8 cellular contexts compared by ENCODE assay signal in genomic region chr17:28854457-28855382, GRCh38. TPM values are rescaled to one million over a fixed set of nuclear protein-coding genes. Genes with fewer than 3 reads are reported as not detected.
DNase-seq lines count a peak whose midpoint lies in the region; ATAC-seq and TF ChIP-seq lines count a peak whose summit lies in the region.

Gene ERAL1, plus strand, starts transcription at chr17:28855016. Its CDS starts 19 bp downstream, at chr17:28855035.

- H3K4me2 ChIP-seq in OCI-LY3 (ENCODE audit: low read length): peak within 1 kb of the TSS; percentile 96

- H3K4me1 ChIP-seq in HUES48 (ENCODE audit: control insufficient read depth, insufficient read depth, low read length): no peaks in the 10 kb centered on the region
- H3K4me1 ChIP-seq in OCI-LY3 (ENCODE audit: low read length): peaks cover 20% of the 10 kb centered on the region

- H2AFZ ChIP-seq in OCI-LY3 (ENCODE audit: low read depth, low read length): peak within 1 kb of the TSS; percentile 98

- H3K79me2 ChIP-seq in OCI-LY3 (ENCODE audit: low read length): peaks cover 18% of the 10 kb centered on the region

- H3K9ac ChIP-seq in HUES48 (ENCODE audit: low read depth, low read length): peak within 1 kb of the TSS; percentile 89
- H3K9ac ChIP-seq in OCI-LY3 (ENCODE audit: low read length): peak within 1 kb of the TSS; percentile 84

- peak within 1 kb of the TSS; percentile 81 for H3K27ac Mint-ChIP-seq in endothelial cell (ENCODE audit: unreplicated experiment)
- peak within 1 kb of the TSS; percentile 94 for H3K27ac Mint-ChIP-seq in mesothelial cell of epicardium

- H3K4me1 Mint-ChIP-seq in endothelial cell (ENCODE audit: unreplicated experiment): peaks cover 21% of the 10 kb centered on the region
- H3K4me1 Mint-ChIP-seq in mesothelial cell of epicardium: peaks cover 12% of the 10 kb centered on the region

- H3K9me3 ChIP-seq in HUES48 (ENCODE audit: control insufficient read depth, insufficient read depth, low read length): no peaks in the 10 kb centered on the region
- H3K9me3 ChIP-seq in OCI-LY3 (ENCODE audit: insufficient read depth, low read length): no peaks in the 10 kb centered on the region

- DNase-seq in COR-L47 (lab: John Stamatoyannopoulos, UW) (peak; percentile 70), endothelial cell (ENCODE audit: low spot score) (peak; percentile 76), mesothelial cell of epicardium (ENCODE audit: low spot score in 2 of 2, unreplicated experiment in 2 of 2) (peak; percentile 64 to 82)
- peak; percentile 89 for DNase-seq in activated CD8-positive, alpha-beta memory T cell treated with anti-CD3 and anti-CD28 coated beads, Interleukin-2, amount 50 U/mL, for 48 hours
- peak; percentile 75 to 79 for DNase-seq in stimulated activated CD8-positive, alpha-beta memory T cell treated with anti-CD3 and anti-CD28 coated beads, Interleukin-15, amount 100 ng/mL, for 48 hours (ENCODE audit: low read depth in 2 of 2)

- H3K9me3 Mint-ChIP-seq in endothelial cell (ENCODE audit: unreplicated experiment): no peaks in the 10 kb centered on the region
- no peaks in the 10 kb centered on the region for H3K9me3 Mint-ChIP-seq in mesothelial cell of epicardium

- H3K27ac ChIP-seq in HUES48 (ENCODE audit: low read depth, low read length) (peak within 1 kb of the TSS; percentile 71), OCI-LY3 (ENCODE audit: low read length) (peak within 1 kb of the TSS; percentile 49)

- H3K4me3 Mint-ChIP-seq in endothelial cell (ENCODE audit: unreplicated experiment): peak within 1 kb of the TSS; percentile 98
- H3K4me3 Mint-ChIP-seq in mesothelial cell of epicardium: peak within 1 kb of the TSS; percentile 92

- ATAC-seq in GM21367 (IDR thresholded peaks at IDR 0.05; ENCODE audit: unreplicated experiment): peak; percentile 72

- H3K36me3 ChIP-seq in HUES48 (ENCODE audit: control insufficient read depth, insufficient read depth, low read length) (peaks cover 28% of the 10 kb centered on the region), OCI-LY3 (replicated peaks; ENCODE audit: low read depth, low read length) (peaks cover 13% of the 10 kb centered on the region)

- H3K36me3 Mint-ChIP-seq in endothelial cell (ENCODE audit: low read depth, unreplicated experiment): peaks cover 16% of the 10 kb centered on the region
- H3K36me3 Mint-ChIP-seq in mesothelial cell of epicardium: peaks cover 12% of the 10 kb centered on the region

- peak within 1 kb of the TSS; percentile 99 for H3K4me3 ChIP-seq in HUES48 (ENCODE audit: low read depth, low read length)
- peak within 1 kb of the TSS; percentile 92 for H3K4me3 ChIP-seq in OCI-LY3 (ENCODE audit: low read length)

- H3K27me3 Mint-ChIP-seq in endothelial cell (ENCODE audit: unreplicated experiment): peaks cover 1% of the 10 kb centered on the region
- H3K27me3 Mint-ChIP-seq in mesothelial cell of epicardium (ENCODE audit: low read depth): no peaks in the 10 kb centered on the region

- TF ChIP-seq CTCF in OCI-LY3 (IDR thresholded peaks at IDR 0.05; ENCODE audit: low read depth, low read length) (no peak), endothelial cell (IDR thresholded peaks at IDR 0.05; ENCODE audit: unreplicated experiment) (no peak), mesothelial cell of epicardium (IDR thresholded peaks at IDR 0.05; ENCODE audit: unreplicated experiment) (no peak)

- H3K27me3 ChIP-seq in HUES48 (ENCODE audit: control insufficient read depth, insufficient read depth, low read length) (no peaks in the 10 kb centered on the region), OCI-LY3 (ENCODE audit: low read depth, low read length) (no peaks in the 10 kb centered on the region)

- no peaks in the 10 kb centered on the region for H4K20me1 ChIP-seq in OCI-LY3 (ENCODE audit: insufficient read depth, low read length)

RNA-seq across cellular contexts. Expression of gene ERAL1, which starts in this region (rescaled TPM):
- 61.1 TPM for total RNA-seq in endothelial cell (ENCODE audit: unreplicated experiment)
- 37.4 to 43.4 TPM (median 38.4 TPM) in 3 replicates for total RNA-seq in mesothelial cell of epicardium

Comparison
In these comparisons a context has a peak if more than half of its experiments do, and no peak if none do; other contexts are left out.
1. Peak in every context shown above with its lines: DNase-seq, ATAC-seq, H3K4me3 ChIP-seq and H3K27ac ChIP-seq.